In genomic region chr16:84379008-84379730, GRCh38 we compare ENCODE assay signal across 19 cellular contexts. TPM values are rescaled to one million over a fixed set of nuclear protein-coding genes. Genes with fewer than 3 reads are reported as not detected.
A peak's percentile ranks its signal among the peaks of the same experiment; 100 is the strongest.
DNase-seq lines count a peak whose midpoint lies in the region; ATAC-seq and TF ChIP-seq lines count a peak whose summit lies in the region.
"Had no signal": no experiment of that assay in that cellular context is flagged by ENCODE, and none has a peak within 500 bp of the region (broad histone marks: within the 10 kb centered on the region; RNA-seq: fewer than 3 reads in every experiment).

No MANE protein-coding gene starts in this region.

- no peak overlapping the region for H3K4ac ChIP-seq in neuronal stem cell (ENCODE audit: low read length)

- H4K8ac ChIP-seq in neuronal stem cell (ENCODE audit: low read depth, low read length), result no peak overlapping the region

- peaks cover 0 to 6% (median 0%) of the 10 kb centered on the region in 3 experiments for H3K27me3 ChIP-seq in neuronal stem cell (ENCODE audit: control insufficient read depth in 3 of 3, insufficient read depth in 3 of 3, low read depth in 1 of 3, low read length in 3 of 3)

- no peak overlapping the region for H2BK120ac ChIP-seq in neuronal stem cell (ENCODE audit: low read depth, low read length)

- no peak overlapping the region for H3K18ac ChIP-seq in neuronal stem cell (ENCODE audit: low read length)

- TF ChIP-seq CTCF in C4-2B (conservative IDR thresholded peaks at IDR 0.05), result no peak

- H2BK5ac ChIP-seq in neuronal stem cell (ENCODE audit: low read length), result no peak overlapping the region

- no peaks in the 10 kb centered on the region for H3K79me1 ChIP-seq in neuronal stem cell (ENCODE audit: low read depth, low read length)

- no peak overlapping the region for H4K91ac ChIP-seq in neuronal stem cell (ENCODE audit: low read depth, low read length, poor library complexity)

- H3K27ac ChIP-seq in C4-2B (peak overlapping the region; percentile 65), neuronal stem cell (replicated peaks; ENCODE audit: low read length) (no peak overlapping the region)
- H3K27ac ChIP-seq: 22Rv1, PC-9, SK-N-MC had no signal

- H3K4me2 ChIP-seq in neuronal stem cell (ENCODE audit: insufficient read depth, low read length, poor library complexity, severe bottlenecking), result no peak overlapping the region
- H3K4me2 ChIP-seq: PC-9 had no signal

- no peak overlapping the region for H3K14ac ChIP-seq in neuronal stem cell (ENCODE audit: low read length)

- peaks cover 0 to 4% of the 10 kb centered on the region in 2 donors for H3K9me3 ChIP-seq in neuronal stem cell (replicated peaks in 1 of 2; ENCODE audit: control insufficient read depth in 2 of 2, insufficient read depth in 1 of 2, low read depth in 1 of 2, low read length in 2 of 2)
- H3K9me3 ChIP-seq: HAP-1 had no signal

- no peak for ATAC-seq in GM18907 (IDR thresholded peaks at IDR 0.05; ENCODE audit: unreplicated experiment)

- H3K9ac ChIP-seq in neuronal stem cell (ENCODE audit: low read depth, low read length, poor library complexity), result no peak overlapping the region

- H2AFZ ChIP-seq in neuronal stem cell (ENCODE audit: low read length), result peak overlapping the region; percentile 26
- H2AFZ ChIP-seq: PC-9 had no signal

- H3K4me1 ChIP-seq in neuronal stem cell (ENCODE audit: control insufficient read depth in 2 of 2, insufficient read depth in 1 of 2, low read depth in 1 of 2, low read length in 2 of 2), result peaks cover 2 to 20% of the 10 kb centered on the region in 2 donors
- H3K4me1 ChIP-seq: HAP-1 had no signal

- no peak overlapping the region for H3K23ac ChIP-seq in neuronal stem cell (ENCODE audit: low read depth, low read length, poor library complexity)

- WGBS in neuronal stem cell (ENCODE audit: extremely low coverage in 2 of 2, insufficient read length in 2 of 2, insufficient replicate concordance in 1 of 2), 2 donors, result no CpG with 5 or more reads among the region's 11 CpGs

- DNase-seq in DMS 273 (lab: John Stamatoyannopoulos, UW; ENCODE audit: unreplicated experiment) (peak; percentile 21), DMS 273 treated with DMSO at 0.1 percent for 48 hours (lab: John Stamatoyannopoulos, UW) (no peak), amniotic epithelial cell (ENCODE audit: low read depth) (peak; percentile 30), neuronal stem cell (ENCODE audit: low spot score) (no peak), COLO829 (ENCODE audit: low spot score) (no peak), dedifferentiated amniotic fluid mesenchymal stem cell (ENCODE audit: extremely low spot score) (no peak)
- DNase-seq: COR-L47, DMS53, NCI-H1417, NCI-H2029 treated with DMSO at 0.1 percent for 48 hours, NCI-H226, PC-9 had no signal

- no peak overlapping the region for H2BK12ac ChIP-seq in neuronal stem cell (ENCODE audit: low read length)

- H2AK5ac ChIP-seq in neuronal stem cell (ENCODE audit: low read depth, low read length), result no peak overlapping the region

- no peaks in the 10 kb centered on the region for H3K36me3 ChIP-seq in neuronal stem cell (replicated peaks in 1 of 2; ENCODE audit: control insufficient read depth in 2 of 2, insufficient read depth in 2 of 2, low read length in 2 of 2)
- H3K36me3 ChIP-seq: HAP-1 had no signal

- no peak overlapping the region for H3K4me3 ChIP-seq in neuronal stem cell (ENCODE audit: low read length in 2 of 2)
- H3K4me3 ChIP-seq: HAP-1, PC-9, SK-N-MC had no signal

- no peak overlapping the region for H2BK15ac ChIP-seq in neuronal stem cell (ENCODE audit: low read length)

RNA-seq across cellular contexts. Expression of gene ATP2C2, which starts 10.8 kb away (rescaled TPM):
- 0.24 TPM for polyA plus RNA-seq in neuronal stem cell (2013, experiment 1 of 2)
- 0.47 TPM for polyA plus RNA-seq in neuronal stem cell (2013, experiment 2 of 2)
- polyA plus RNA-seq: BJ, IgD-negative memory B cell had no signal

Comparison
In these comparisons a context has a peak if more than half of its experiments do, and no peak if none do; other contexts are left out.
1. DNase-seq: peak in DMS 273 (single experiment) and amniotic epithelial cell (single experiment); none in DMS 273 treated with DMSO at 0.1 percent for 48 hours (single experiment), neuronal stem cell (single experiment), COLO829 (single experiment) and dedifferentiated amniotic fluid mesenchymal stem cell (single experiment).